In the genomic region with DNA sequence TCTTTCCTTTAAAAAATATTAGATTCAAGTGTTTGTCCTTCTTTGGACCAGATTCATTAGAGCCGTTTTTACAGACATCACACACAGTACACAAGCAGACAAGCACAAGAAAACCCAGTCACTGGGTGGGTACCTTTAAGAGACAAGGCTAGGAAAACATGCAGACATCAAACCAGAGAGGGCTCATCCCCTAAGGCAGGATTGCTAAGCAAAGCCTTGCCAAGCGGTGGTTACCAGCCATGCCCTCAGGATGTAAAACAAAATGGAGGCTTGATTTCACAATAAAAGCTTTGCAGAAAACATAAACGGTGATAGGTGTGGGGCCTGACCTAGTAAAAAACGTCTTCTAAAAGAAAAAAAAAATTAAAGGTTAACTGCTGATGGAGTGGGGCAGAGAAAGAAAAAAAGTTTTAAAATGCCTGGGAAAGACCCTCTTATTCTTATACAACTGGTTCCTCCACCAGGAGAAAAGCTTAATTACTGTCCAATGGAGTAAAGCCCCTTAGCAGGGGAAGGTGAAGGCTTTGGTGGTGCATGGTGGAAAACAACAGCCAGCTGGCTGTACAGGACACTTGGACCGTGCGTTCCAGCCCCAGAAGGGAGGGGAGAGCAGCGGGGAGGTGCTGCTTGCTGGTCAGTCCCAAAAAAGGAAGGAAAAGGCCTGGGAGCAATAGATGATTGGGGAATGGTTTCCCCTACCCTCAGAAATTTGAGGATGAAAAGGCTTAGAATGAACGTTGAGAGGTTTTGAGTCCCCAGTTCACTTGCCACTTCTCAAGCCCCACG, we compare ENCODE assay signal across 30 cellular contexts. TPM values are rescaled to one million over a fixed set of nuclear protein-coding genes. Genes with fewer than 3 reads are reported as not detected.
A peak's percentile ranks its signal among the peaks of the same experiment; 100 is the strongest.
DNase-seq lines count a peak whose midpoint lies in the region; ATAC-seq and TF ChIP-seq lines count a peak whose summit lies in the region.
"Had no signal": no experiment of that assay in that cellular context is flagged by ENCODE, and none has a peak within 500 bp of the region (broad histone marks: within the 10 kb centered on the region; RNA-seq: fewer than 3 reads in every experiment).

No MANE protein-coding gene starts in this region.

- peaks cover 49% of the 10 kb centered on the region for H3K4me1 Mint-ChIP-seq in neural crest cell

- H3K36me3 ChIP-seq in RWPE2 (ENCODE audit: low read depth): no peaks in the 10 kb centered on the region
- H3K36me3 ChIP-seq: heart left ventricle, tibial nerve had no signal

- H3K27ac ChIP-seq in 22Rv1 (peak overlapping the region; percentile 73), RWPE2 (ENCODE audit: poor library complexity, severe bottlenecking) (no peak overlapping the region)
- H3K27ac ChIP-seq: tibial nerve had no signal

- H3K36me3 Mint-ChIP-seq in neural crest cell (ENCODE audit: low read depth): no peaks in the 10 kb centered on the region
- H3K36me3 Mint-ChIP-seq: CD4-positive, alpha-beta memory T cell; IgD-negative memory B cell had no signal

- no peaks in the 10 kb centered on the region for H3K9me3 ChIP-seq in RWPE2 (ENCODE audit: severe bottlenecking)
- H3K9me3 ChIP-seq: heart left ventricle, SK-N-SH, tibial nerve had no signal

- DNase-seq in RWPE2 (ENCODE audit: low spot score) (no peak), epithelial cell of esophagus (ENCODE audit: low read depth) (peak; percentile 50), neural crest cell (ENCODE audit: low read depth, low spot score) (no peak), NCI-H2029 (lab: John Stamatoyannopoulos, UW) (no peak)
- no peak for DNase-seq in activated CD4-positive, CD25-positive, alpha-beta regulatory T cell treated with anti-CD3 and anti-CD28 coated beads, Interleukin-2, amount 50 U/mL, for 72 hours
- DNase-seq: activated CD4-positive, alpha-beta T cell treated with anti-CD3 and anti-CD28 coated beads for 4 hours; activated gamma-delta T cell treated with Interleukin-2 at 50 U/mL for 16 hours; activated T-cell treated with anti-CD3 and anti-CD28 coated beads, Interleukin-2, amount 50 U/mL, for 24 hours; AML-193; CD4-positive, alpha-beta memory T cell; cerebellar nuclear complex; effector CD4-positive, alpha-beta T cell; heart left ventricle; kidney glomerular epithelial cell; NCI-H1105 treated with DMSO at 0.1 percent for 48 hours; NCI-H1930; NCI-H82; RPMI8226; SK-N-SH; stimulated activated naive CD8-positive, alpha-beta T cell treated with anti-CD3 and anti-CD28 coated beads, Interleukin-15, Interleukin-2, amounts not matched to agents 100 U/mL and 50 U/mL, for 24 hours; T-helper 2 cell had no signal

- peak overlapping the region; percentile 68 for H3K27ac Mint-ChIP-seq in neural crest cell (ENCODE audit: unreplicated experiment)
- H3K27ac Mint-ChIP-seq: activated T-cell treated with anti-CD3 and anti-CD28 coated beads, Interleukin-2, amount 50 U/mL, for 24 hours; CD4-positive, alpha-beta memory T cell; IgD-negative memory B cell had no signal

- peaks cover 4% of the 10 kb centered on the region for H3K4me1 ChIP-seq in RWPE2 (ENCODE audit: insufficient read depth, poor library complexity, severe bottlenecking)

- peaks cover 5% of the 10 kb centered on the region for H3K9me3 Mint-ChIP-seq in neural crest cell
- H3K9me3 Mint-ChIP-seq: activated T-cell treated with anti-CD3 and anti-CD28 coated beads, Interleukin-2, amount 50 U/mL, for 24 hours; CD4-positive, alpha-beta memory T cell; IgD-negative memory B cell had no signal

- no peak overlapping the region for H3K4me3 Mint-ChIP-seq in neural crest cell
- H3K4me3 Mint-ChIP-seq: activated T-cell treated with anti-CD3 and anti-CD28 coated beads, Interleukin-2, amount 50 U/mL, for 24 hours; CD4-positive, alpha-beta memory T cell; IgD-negative memory B cell had no signal

- H3K4me3 ChIP-seq in RWPE2 (ENCODE audit: severe bottlenecking) (no peak overlapping the region), epithelial cell of esophagus (ENCODE audit: low read length) (no peak overlapping the region)
- H3K4me3 ChIP-seq: heart left ventricle, tibial nerve had no signal

- H3K27me3 ChIP-seq in RWPE2 (ENCODE audit: insufficient read depth, poor library complexity, severe bottlenecking): no peaks in the 10 kb centered on the region
- H3K27me3 ChIP-seq: heart left ventricle, tibial nerve had no signal

- TF ChIP-seq CTCF in 22Rv1 (IDR thresholded peaks at IDR 0.05) (no peak), RWPE2 (IDR thresholded peaks at IDR 0.05; ENCODE audit: poor library complexity, severe bottlenecking) (no peak), epithelial cell of esophagus (IDR thresholded peaks at IDR 0.05; ENCODE audit: insufficient read depth, low read depth, low read length, missing control alignments) (no peak), neural crest cell (conservative IDR thresholded peaks at IDR 0.05) (no peak)

- no peaks in the 10 kb centered on the region for H3K27me3 Mint-ChIP-seq in neural crest cell (ENCODE audit: low read depth)
- H3K27me3 Mint-ChIP-seq: IgD-negative memory B cell had no signal

- ATAC-seq in RWPE2 (ENCODE audit: low read depth) (0 out of 3 replicates have a peak, but pooled peaks have one; percentile 10), HG03469 (IDR thresholded peaks at IDR 0.05; ENCODE audit: unreplicated experiment) (no peak), GM19395 (IDR thresholded peaks at IDR 0.05; ENCODE audit: unreplicated experiment) (no peak)
- ATAC-seq: stimulated activated naive CD8-positive, alpha-beta T cell treated with anti-CD3 and anti-CD28 coated beads, Interleukin-15, Interleukin-2, amounts not matched to agents 100 U/mL and 50 U/mL, for 24 hours had no signal

RNA-seq across cellular contexts. Expression of gene FMO1, which starts 30.4 kb away (rescaled TPM):
- total RNA-seq in neural crest cell: not detected in 2 replicates
- total RNA-seq: activated CD8-positive, alpha-beta memory T cell treated with anti-CD3 and anti-CD28 coated beads for 36 hours; CD4-positive, alpha-beta memory T cell; epithelial cell of proximal tubule; lung microvascular endothelial cell; pulmonary artery endothelial cell had no signal

RNA-seq across cellular contexts. Expression of gene FMO2, which starts 32.8 kb away (rescaled TPM):
- not detected in 2 replicates for total RNA-seq in neural crest cell
- total RNA-seq: activated CD8-positive, alpha-beta memory T cell treated with anti-CD3 and anti-CD28 coated beads for 36 hours; CD4-positive, alpha-beta memory T cell; epithelial cell of proximal tubule had no signal
